Comparison of ENCODE assay signal across 26 cellular contexts in the genomic region with DNA sequence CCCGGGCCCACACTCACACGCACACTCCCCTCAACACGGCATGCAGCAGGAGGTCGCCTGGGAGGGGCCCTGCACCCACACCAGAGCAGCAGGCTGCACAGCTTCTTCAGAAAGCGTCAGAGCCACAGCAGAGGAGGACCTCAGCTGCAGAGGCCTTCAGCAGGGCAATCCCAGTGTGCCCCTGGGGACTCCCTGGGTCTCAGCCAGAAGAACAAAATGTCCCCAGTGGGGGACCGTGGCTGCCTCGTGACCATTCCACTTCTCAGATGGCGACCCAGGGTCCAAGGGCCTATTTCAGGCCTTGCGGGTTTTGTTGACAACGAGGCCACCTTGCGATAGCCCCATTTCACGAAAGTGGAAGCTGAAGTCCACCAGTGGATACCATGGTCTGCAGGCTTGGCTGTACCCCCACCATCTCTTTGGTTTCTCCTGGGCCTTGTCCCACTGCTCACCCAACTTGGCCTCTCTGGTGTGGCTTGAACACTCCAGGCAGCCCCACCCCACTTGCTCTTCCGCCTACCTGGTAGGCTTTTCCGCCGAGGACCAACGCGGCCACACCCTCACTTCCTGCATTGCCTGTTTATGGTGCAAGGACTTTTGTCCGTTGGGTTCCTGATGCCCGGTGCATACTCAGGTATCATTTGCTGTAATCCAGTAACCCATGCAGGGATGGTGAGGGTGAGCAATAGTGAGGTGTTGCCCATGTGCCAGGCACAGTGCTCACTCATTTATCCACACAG. TPM values are rescaled to one million over a fixed set of nuclear protein-coding genes. Genes with fewer than 3 reads are reported as not detected.
"Had no signal": no experiment of that assay in that cellular context is flagged by ENCODE, and none has a peak within 500 bp of the region (broad histone marks: within the 10 kb centered on the region; RNA-seq: fewer than 3 reads in every experiment).

No MANE protein-coding gene starts in this region.

- H3K4me1 Mint-ChIP-seq: activated CD4-positive, alpha-beta T cell treated with anti-CD3 and anti-CD28 coated beads for 36 hours; activated T-helper 17 cell treated with anti-CD3 and anti-CD28 coated beads, Interleukin-2, amount 50 U/mL, for 72 hours had no signal

- H3K9me3 ChIP-seq: ovary, prostate gland, thoracic aorta, upper lobe of left lung had no signal

- H3K27ac Mint-ChIP-seq: activated B cell treated with CpG ODN at 0.5 μM for 24 hours; activated CD4-positive, alpha-beta T cell treated with anti-CD3 and anti-CD28 coated beads for 36 hours; activated naive CD4-positive, alpha-beta T cell treated with anti-CD3 and anti-CD28 coated beads, Interleukin-2, amount 50 U/mL, for 72 hours; activated T-cell treated with anti-CD3 and anti-CD28 coated beads, Interleukin-2, amount 50 U/mL, for 24 hours; activated T-helper 17 cell treated with anti-CD3 and anti-CD28 coated beads, Interleukin-2, amount 50 U/mL, for 72 hours; brain; naive thymus-derived CD4-positive, alpha-beta T cell; stimulated activated effector memory CD8-positive, alpha-beta T cell treated with anti-CD3 and anti-CD28 coated beads, Interleukin-12 subunit alpha, Interleukin-12 subunit beta, amount 100 ng/mL, for 72 hours; T-cell had no signal

- H3K27me3 ChIP-seq: ovary, upper lobe of left lung had no signal

- H3K27ac ChIP-seq: ovary, prostate gland, thoracic aorta, upper lobe of left lung had no signal

- DNase-seq: activated B cell treated with CpG ODN at 0.5 μM for 24 hours; activated CD4-positive, alpha-beta T cell treated with anti-CD3 and anti-CD28 coated beads for 36 hours; activated CD4-positive, alpha-beta T cell treated with anti-CD3 and anti-CD28 coated beads, Interleukin-2, amount 50 U/mL, for 4 hours; activated CD8-positive, alpha-beta memory T cell treated with anti-CD3 and anti-CD28 coated beads for 24 hours; activated CD8-positive, alpha-beta memory T cell treated with anti-CD3 and anti-CD28 coated beads, Interleukin-2, amount 50 U/mL, for 4 hours; activated T-cell treated with anti-CD3 and anti-CD28 coated beads, Interleukin-2, amount 50 U/mL, for 24 hours; aorta; caudate nucleus; effector memory CD4-positive, alpha-beta T cell; foreskin melanocyte; islet precursor cell; naive thymus-derived CD4-positive, alpha-beta T cell; ovary; stimulated activated CD4-positive, alpha-beta T cell treated with anti-CD3 and anti-CD28 coated beads, Interleukin-2, amount 100 ng/mL, for 24 hours; T-cell; T-helper 9 cell; upper lobe of left lung had no signal

- H3K36me3 Mint-ChIP-seq: activated naive CD4-positive, alpha-beta T cell treated with anti-CD3 and anti-CD28 coated beads, Interleukin-2, amount 50 U/mL, for 72 hours; brain; naive thymus-derived CD4-positive, alpha-beta T cell; stimulated activated effector memory CD8-positive, alpha-beta T cell treated with anti-CD3 and anti-CD28 coated beads, Interleukin-12 subunit alpha, Interleukin-12 subunit beta, amount 100 ng/mL, for 72 hours; T-cell had no signal

- H3K4me1 ChIP-seq: prostate gland, upper lobe of left lung had no signal

- H3K4me3 ChIP-seq: lung, ovary, prostate gland, thoracic aorta, upper lobe of left lung had no signal

- ATAC-seq: activated CD4-positive, alpha-beta T cell treated with anti-CD3 and anti-CD28 coated beads for 36 hours; activated naive CD4-positive, alpha-beta T cell treated with anti-CD3 and anti-CD28 coated beads, Interleukin-2, amount 50 U/mL, for 72 hours; activated T-helper 17 cell treated with anti-CD3 and anti-CD28 coated beads, Interleukin-2, amount 50 U/mL, for 72 hours; naive thymus-derived CD4-positive, alpha-beta T cell; SK-N-SH treated with all-trans-retinoic acid at 6 μM for 48 hours; stimulated activated effector memory CD8-positive, alpha-beta T cell treated with anti-CD3 and anti-CD28 coated beads, Interleukin-12 subunit alpha, Interleukin-12 subunit beta, amount 100 ng/mL, for 72 hours; T-cell had no signal

- H3K4me3 Mint-ChIP-seq: activated B cell treated with CpG ODN at 0.5 μM for 24 hours; activated CD4-positive, alpha-beta T cell treated with anti-CD3 and anti-CD28 coated beads for 36 hours; activated T-cell treated with anti-CD3 and anti-CD28 coated beads, Interleukin-2, amount 50 U/mL, for 24 hours; activated T-helper 17 cell treated with anti-CD3 and anti-CD28 coated beads, Interleukin-2, amount 50 U/mL, for 72 hours; brain; naive thymus-derived CD4-positive, alpha-beta T cell; stimulated activated effector memory CD8-positive, alpha-beta T cell treated with anti-CD3 and anti-CD28 coated beads, Interleukin-12 subunit alpha, Interleukin-12 subunit beta, amount 100 ng/mL, for 72 hours; T-cell had no signal

- H3K36me3 ChIP-seq: ovary, prostate gland, thoracic aorta, upper lobe of left lung had no signal

RNA-seq across cellular contexts. Expression of a gene that starts 38.1 kb away (rescaled TPM):
- total RNA-seq: activated B cell treated with CpG ODN at 0.5 μM for 24 hours; activated CD4-positive, alpha-beta T cell treated with anti-CD3 and anti-CD28 coated beads for 36 hours; aorta; dermis microvascular lymphatic vessel endothelial cell; T-cell; thoracic aorta had no signal
- polyA plus RNA-seq: naive thymus-derived CD4-positive, alpha-beta T cell had no signal

RNA-seq across cellular contexts. Expression of a gene that starts 38.4 kb away (rescaled TPM):
- total RNA-seq: activated B cell treated with CpG ODN at 0.5 μM for 24 hours, dermis microvascular lymphatic vessel endothelial cell had no signal
